Comparison of ENCODE assay signal across 1 cellular context in genomic region chr5:178854284-178854683, GRCh38.
TF ChIP-seq lines count a peak whose summit lies in the region.

No MANE protein-coding gene starts in this region.

TF ChIP-seq in K562, 482 proteins besides CTCF, POLR2A, EP300 and RAD21 (continued from another document and continues in another):
- TF ChIP-seq, protein P1, sequence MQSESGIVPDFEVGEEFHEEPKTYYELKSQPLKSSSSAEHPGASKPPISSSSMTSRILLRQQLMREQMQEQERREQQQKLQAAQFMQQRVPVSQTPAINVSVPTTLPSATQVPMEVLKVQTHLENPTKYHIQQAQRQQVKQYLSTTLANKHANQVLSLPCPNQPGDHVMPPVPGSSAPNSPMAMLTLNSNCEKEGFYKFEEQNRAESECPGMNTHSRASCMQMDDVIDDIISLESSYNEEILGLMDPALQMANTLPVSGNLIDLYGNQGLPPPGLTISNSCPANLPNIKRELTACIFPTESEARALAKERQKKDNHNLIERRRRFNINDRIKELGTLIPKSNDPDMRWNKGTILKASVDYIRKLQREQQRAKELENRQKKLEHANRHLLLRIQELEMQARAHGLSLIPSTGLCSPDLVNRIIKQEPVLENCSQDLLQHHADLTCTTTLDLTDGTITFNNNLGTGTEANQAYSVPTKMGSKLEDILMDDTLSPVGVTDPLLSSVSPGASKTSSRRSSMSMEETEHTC (IDR thresholded peaks at IDR 0.05), result peak; percentile 81
- TF ChIP-seq CBFA2T3 (IDR thresholded peaks at IDR 0.05), result peak; percentile 25; the same call in 1 of the 2 replicates
- no peak for TF ChIP-seq DEAF1 (CRISPR knock-in tag; IDR thresholded peaks at IDR 0.05)
- TF ChIP-seq, protein P2, sequence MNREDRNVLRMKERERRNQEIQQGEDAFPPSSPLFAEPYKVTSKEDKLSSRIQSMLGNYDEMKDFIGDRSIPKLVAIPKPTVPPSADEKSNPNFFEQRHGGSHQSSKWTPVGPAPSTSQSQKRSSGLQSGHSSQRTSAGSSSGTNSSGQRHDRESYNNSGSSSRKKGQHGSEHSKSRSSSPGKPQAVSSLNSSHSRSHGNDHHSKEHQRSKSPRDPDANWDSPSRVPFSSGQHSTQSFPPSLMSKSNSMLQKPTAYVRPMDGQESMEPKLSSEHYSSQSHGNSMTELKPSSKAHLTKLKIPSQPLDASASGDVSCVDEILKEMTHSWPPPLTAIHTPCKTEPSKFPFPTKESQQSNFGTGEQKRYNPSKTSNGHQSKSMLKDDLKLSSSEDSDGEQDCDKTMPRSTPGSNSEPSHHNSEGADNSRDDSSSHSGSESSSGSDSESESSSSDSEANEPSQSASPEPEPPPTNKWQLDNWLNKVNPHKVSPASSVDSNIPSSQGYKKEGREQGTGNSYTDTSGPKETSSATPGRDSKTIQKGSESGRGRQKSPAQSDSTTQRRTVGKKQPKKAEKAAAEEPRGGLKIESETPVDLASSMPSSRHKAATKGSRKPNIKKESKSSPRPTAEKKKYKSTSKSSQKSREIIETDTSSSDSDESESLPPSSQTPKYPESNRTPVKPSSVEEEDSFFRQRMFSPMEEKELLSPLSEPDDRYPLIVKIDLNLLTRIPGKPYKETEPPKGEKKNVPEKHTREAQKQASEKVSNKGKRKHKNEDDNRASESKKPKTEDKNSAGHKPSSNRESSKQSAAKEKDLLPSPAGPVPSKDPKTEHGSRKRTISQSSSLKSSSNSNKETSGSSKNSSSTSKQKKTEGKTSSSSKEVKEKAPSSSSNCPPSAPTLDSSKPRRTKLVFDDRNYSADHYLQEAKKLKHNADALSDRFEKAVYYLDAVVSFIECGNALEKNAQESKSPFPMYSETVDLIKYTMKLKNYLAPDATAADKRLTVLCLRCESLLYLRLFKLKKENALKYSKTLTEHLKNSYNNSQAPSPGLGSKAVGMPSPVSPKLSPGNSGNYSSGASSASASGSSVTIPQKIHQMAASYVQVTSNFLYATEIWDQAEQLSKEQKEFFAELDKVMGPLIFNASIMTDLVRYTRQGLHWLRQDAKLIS (CRISPR knock-in tag; IDR thresholded peaks at IDR 0.05), result no peak
- TF ChIP-seq NONO (IDR thresholded peaks at IDR 0.05; ENCODE audit: low read depth in 2 of 2, low read length in 1 of 2), result no peak
- no peak for TF ChIP-seq TBL1XR1 (IDR thresholded peaks at IDR 0.05; ENCODE audit: low read length in 2 of 2)
- TF ChIP-seq GTF2A2 (tag; IDR thresholded peaks at IDR 0.05), result no peak
- TF ChIP-seq SNIP1 (IDR thresholded peaks at IDR 0.05; ENCODE audit: low read depth), result no peak
- TF ChIP-seq CREM (IDR thresholded peaks at IDR 0.05; ENCODE audit: low read depth), result no peak
- no peak for TF ChIP-seq ELF2 (CRISPR knock-in tag; IDR thresholded peaks at IDR 0.05)
- no peak for TF ChIP-seq KDM1A (IDR thresholded peaks at IDR 0.05)
- peak; percentile 72 for TF ChIP-seq GATA2 (CRISPR knock-in tag; IDR thresholded peaks at IDR 0.05)
- TF ChIP-seq PHB (CRISPR knock-in tag; IDR thresholded peaks at IDR 0.05), result no peak
- TF ChIP-seq ZEB2 (IDR thresholded peaks at IDR 0.05), result 0 out of 2 replicates have a peak, but pooled peaks have one; percentile 18
- TF ChIP-seq MYC (IDR thresholded peaks at IDR 0.05; ENCODE audit: low read depth, low read length), result peak; percentile 73
- TF ChIP-seq MYC (CRISPR knock-in tag; IDR thresholded peaks at IDR 0.05; ENCODE audit: borderline replicate concordance, low read depth), result no peak
- TF ChIP-seq, protein P3, sequence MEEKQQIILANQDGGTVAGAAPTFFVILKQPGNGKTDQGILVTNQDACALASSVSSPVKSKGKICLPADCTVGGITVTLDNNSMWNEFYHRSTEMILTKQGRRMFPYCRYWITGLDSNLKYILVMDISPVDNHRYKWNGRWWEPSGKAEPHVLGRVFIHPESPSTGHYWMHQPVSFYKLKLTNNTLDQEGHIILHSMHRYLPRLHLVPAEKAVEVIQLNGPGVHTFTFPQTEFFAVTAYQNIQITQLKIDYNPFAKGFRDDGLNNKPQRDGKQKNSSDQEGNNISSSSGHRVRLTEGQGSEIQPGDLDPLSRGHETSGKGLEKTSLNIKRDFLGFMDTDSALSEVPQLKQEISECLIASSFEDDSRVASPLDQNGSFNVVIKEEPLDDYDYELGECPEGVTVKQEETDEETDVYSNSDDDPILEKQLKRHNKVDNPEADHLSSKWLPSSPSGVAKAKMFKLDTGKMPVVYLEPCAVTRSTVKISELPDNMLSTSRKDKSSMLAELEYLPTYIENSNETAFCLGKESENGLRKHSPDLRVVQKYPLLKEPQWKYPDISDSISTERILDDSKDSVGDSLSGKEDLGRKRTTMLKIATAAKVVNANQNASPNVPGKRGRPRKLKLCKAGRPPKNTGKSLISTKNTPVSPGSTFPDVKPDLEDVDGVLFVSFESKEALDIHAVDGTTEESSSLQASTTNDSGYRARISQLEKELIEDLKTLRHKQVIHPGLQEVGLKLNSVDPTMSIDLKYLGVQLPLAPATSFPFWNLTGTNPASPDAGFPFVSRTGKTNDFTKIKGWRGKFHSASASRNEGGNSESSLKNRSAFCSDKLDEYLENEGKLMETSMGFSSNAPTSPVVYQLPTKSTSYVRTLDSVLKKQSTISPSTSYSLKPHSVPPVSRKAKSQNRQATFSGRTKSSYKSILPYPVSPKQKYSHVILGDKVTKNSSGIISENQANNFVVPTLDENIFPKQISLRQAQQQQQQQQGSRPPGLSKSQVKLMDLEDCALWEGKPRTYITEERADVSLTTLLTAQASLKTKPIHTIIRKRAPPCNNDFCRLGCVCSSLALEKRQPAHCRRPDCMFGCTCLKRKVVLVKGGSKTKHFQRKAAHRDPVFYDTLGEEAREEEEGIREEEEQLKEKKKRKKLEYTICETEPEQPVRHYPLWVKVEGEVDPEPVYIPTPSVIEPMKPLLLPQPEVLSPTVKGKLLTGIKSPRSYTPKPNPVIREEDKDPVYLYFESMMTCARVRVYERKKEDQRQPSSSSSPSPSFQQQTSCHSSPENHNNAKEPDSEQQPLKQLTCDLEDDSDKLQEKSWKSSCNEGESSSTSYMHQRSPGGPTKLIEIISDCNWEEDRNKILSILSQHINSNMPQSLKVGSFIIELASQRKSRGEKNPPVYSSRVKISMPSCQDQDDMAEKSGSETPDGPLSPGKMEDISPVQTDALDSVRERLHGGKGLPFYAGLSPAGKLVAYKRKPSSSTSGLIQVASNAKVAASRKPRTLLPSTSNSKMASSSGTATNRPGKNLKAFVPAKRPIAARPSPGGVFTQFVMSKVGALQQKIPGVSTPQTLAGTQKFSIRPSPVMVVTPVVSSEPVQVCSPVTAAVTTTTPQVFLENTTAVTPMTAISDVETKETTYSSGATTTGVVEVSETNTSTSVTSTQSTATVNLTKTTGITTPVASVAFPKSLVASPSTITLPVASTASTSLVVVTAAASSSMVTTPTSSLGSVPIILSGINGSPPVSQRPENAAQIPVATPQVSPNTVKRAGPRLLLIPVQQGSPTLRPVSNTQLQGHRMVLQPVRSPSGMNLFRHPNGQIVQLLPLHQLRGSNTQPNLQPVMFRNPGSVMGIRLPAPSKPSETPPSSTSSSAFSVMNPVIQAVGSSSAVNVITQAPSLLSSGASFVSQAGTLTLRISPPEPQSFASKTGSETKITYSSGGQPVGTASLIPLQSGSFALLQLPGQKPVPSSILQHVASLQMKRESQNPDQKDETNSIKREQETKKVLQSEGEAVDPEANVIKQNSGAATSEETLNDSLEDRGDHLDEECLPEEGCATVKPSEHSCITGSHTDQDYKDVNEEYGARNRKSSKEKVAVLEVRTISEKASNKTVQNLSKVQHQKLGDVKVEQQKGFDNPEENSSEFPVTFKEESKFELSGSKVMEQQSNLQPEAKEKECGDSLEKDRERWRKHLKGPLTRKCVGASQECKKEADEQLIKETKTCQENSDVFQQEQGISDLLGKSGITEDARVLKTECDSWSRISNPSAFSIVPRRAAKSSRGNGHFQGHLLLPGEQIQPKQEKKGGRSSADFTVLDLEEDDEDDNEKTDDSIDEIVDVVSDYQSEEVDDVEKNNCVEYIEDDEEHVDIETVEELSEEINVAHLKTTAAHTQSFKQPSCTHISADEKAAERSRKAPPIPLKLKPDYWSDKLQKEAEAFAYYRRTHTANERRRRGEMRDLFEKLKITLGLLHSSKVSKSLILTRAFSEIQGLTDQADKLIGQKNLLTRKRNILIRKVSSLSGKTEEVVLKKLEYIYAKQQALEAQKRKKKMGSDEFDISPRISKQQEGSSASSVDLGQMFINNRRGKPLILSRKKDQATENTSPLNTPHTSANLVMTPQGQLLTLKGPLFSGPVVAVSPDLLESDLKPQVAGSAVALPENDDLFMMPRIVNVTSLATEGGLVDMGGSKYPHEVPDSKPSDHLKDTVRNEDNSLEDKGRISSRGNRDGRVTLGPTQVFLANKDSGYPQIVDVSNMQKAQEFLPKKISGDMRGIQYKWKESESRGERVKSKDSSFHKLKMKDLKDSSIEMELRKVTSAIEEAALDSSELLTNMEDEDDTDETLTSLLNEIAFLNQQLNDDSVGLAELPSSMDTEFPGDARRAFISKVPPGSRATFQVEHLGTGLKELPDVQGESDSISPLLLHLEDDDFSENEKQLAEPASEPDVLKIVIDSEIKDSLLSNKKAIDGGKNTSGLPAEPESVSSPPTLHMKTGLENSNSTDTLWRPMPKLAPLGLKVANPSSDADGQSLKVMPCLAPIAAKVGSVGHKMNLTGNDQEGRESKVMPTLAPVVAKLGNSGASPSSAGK (IDR thresholded peaks at IDR 0.05), result peak; percentile 77
- TF ChIP-seq FOXK2 (conservative IDR thresholded peaks at IDR 0.05 in 1 of 2, IDR thresholded peaks at IDR 0.05 in 1 of 2; ENCODE audit: low read depth in 2 of 2), result peak in 1 of 2 experiments; percentile 54; a peak in 1 of 4 replicates
- TF ChIP-seq E2F1 (CRISPR knock-in tag; IDR thresholded peaks at IDR 0.05), result no peak
- TF ChIP-seq, protein P4, sequence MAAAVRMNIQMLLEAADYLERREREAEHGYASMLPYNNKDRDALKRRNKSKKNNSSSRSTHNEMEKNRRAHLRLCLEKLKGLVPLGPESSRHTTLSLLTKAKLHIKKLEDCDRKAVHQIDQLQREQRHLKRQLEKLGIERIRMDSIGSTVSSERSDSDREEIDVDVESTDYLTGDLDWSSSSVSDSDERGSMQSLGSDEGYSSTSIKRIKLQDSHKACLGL (CRISPR knock-in tag; IDR thresholded peaks at IDR 0.05; ENCODE audit: borderline replicate concordance, poor library complexity, severe bottlenecking), result no peak
- TF ChIP-seq BHLHE40 (IDR thresholded peaks at IDR 0.05; ENCODE audit: low read length), result 0 out of 2 replicates have a peak, but pooled peaks have one; percentile 36
- TF ChIP-seq TRIM24 (IDR thresholded peaks at IDR 0.05), result peak; percentile 43 to 75; a peak in 2 of 4 replicates
- TF ChIP-seq, protein P5, sequence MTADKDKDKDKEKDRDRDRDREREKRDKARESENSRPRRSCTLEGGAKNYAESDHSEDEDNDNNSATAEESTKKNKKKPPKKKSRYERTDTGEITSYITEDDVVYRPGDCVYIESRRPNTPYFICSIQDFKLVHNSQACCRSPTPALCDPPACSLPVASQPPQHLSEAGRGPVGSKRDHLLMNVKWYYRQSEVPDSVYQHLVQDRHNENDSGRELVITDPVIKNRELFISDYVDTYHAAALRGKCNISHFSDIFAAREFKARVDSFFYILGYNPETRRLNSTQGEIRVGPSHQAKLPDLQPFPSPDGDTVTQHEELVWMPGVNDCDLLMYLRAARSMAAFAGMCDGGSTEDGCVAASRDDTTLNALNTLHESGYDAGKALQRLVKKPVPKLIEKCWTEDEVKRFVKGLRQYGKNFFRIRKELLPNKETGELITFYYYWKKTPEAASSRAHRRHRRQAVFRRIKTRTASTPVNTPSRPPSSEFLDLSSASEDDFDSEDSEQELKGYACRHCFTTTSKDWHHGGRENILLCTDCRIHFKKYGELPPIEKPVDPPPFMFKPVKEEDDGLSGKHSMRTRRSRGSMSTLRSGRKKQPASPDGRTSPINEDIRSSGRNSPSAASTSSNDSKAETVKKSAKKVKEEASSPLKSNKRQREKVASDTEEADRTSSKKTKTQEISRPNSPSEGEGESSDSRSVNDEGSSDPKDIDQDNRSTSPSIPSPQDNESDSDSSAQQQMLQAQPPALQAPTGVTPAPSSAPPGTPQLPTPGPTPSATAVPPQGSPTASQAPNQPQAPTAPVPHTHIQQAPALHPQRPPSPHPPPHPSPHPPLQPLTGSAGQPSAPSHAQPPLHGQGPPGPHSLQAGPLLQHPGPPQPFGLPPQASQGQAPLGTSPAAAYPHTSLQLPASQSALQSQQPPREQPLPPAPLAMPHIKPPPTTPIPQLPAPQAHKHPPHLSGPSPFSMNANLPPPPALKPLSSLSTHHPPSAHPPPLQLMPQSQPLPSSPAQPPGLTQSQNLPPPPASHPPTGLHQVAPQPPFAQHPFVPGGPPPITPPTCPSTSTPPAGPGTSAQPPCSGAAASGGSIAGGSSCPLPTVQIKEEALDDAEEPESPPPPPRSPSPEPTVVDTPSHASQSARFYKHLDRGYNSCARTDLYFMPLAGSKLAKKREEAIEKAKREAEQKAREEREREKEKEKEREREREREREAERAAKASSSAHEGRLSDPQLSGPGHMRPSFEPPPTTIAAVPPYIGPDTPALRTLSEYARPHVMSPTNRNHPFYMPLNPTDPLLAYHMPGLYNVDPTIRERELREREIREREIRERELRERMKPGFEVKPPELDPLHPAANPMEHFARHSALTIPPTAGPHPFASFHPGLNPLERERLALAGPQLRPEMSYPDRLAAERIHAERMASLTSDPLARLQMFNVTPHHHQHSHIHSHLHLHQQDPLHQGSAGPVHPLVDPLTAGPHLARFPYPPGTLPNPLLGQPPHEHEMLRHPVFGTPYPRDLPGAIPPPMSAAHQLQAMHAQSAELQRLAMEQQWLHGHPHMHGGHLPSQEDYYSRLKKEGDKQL (CRISPR knock-in tag; IDR thresholded peaks at IDR 0.05; ENCODE audit: borderline replicate concordance), result no peak
- 0 out of 2 replicates have a peak, but pooled peaks have one; percentile 48 for TF ChIP-seq TOE1 (IDR thresholded peaks at IDR 0.05; ENCODE audit: borderline replicate concordance)
- no peak for TF ChIP-seq TOE1 (CRISPR knock-in tag; IDR thresholded peaks at IDR 0.05; ENCODE audit: borderline replicate concordance, low read depth)
- no peak for TF ChIP-seq ZNF436 (CRISPR knock-in tag; IDR thresholded peaks at IDR 0.05)
- peak; percentile 58; the same call in 1 of the 2 replicates for TF ChIP-seq SOX6 (IDR thresholded peaks at IDR 0.05)
- no peak for TF ChIP-seq FOXA1 (IDR thresholded peaks at IDR 0.05; ENCODE audit: borderline replicate concordance)
